In the genomic region with DNA sequence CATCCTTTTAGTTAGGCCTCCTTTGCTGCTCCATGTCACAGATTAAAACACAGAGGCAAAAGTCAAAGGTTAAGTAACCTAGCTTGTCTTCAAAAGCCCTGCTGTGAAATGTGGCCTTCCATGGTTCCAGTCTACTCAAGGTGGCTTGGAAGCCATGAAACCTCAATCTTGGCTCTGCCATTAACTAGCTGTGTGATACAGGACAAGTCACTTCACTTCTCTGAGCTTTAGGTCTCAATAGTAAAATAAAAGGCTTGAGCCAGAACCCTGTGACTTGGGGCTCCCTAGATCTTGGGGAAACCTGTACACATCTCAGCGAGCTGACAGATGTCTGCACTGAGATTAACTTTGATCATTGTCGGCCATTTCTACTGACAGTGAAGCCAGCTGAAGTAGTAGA, we compare ENCODE assay signal across 22 cellular contexts.
"Had no signal": no experiment of that assay in that cellular context is flagged by ENCODE, and none has a peak within 500 bp of the region (broad histone marks: within the 10 kb centered on the region; RNA-seq: fewer than 3 reads in every experiment).

No MANE protein-coding gene starts in this region.

- H3K36me3 ChIP-seq: heart right ventricle, stomach, upper lobe of left lung, uterus had no signal

- H3K4me3 ChIP-seq: heart right ventricle, mucosa of descending colon, spleen, stomach, upper lobe of left lung, uterus had no signal

- H3K27me3 ChIP-seq: heart right ventricle, spleen, stomach, upper lobe of left lung, uterus had no signal

- H3K27ac Mint-ChIP-seq: dendritic cell treated with granulocyte-macrophage colony-stimulating factor and Interleukin-4, amounts not matched to agents 40 ng/mL and 50 ng/mL, for 4 days; endodermal cell had no signal

- H3K4me3 Mint-ChIP-seq: dendritic cell treated with granulocyte-macrophage colony-stimulating factor and Interleukin-4, amounts not matched to agents 40 ng/mL and 50 ng/mL, for 4 days; endodermal cell had no signal

- DNase-seq: cerebellar nuclear complex; endodermal cell; heart right ventricle; hypothalamus; islet precursor cell; mammary epithelial cell; posterior cingulate gyrus; spleen; stimulated activated CD4-positive, alpha-beta T cell treated with anti-CD3 and anti-CD28 coated beads, Interleukin-15, amount 100 ng/mL, for 24 hours; stimulated activated CD4-positive, alpha-beta T cell treated with anti-CD3 and anti-CD28 coated beads, Interleukin-1b, Interleukin-23, amount 100 ng/mL, for 48 hours; stimulated activated CD4-positive, alpha-beta T cell treated with anti-CD3 and anti-CD28 coated beads, Interleukin-4, amount 100 ng/mL, for 24 hours; stimulated activated naive CD4-positive, alpha-beta T cell; stomach; upper lobe of left lung; uterus had no signal

- FAIRE-seq: colon, endothelial cell of umbilical vein, frontal cortex had no signal

- H3K9me3 Mint-ChIP-seq: dendritic cell treated with granulocyte-macrophage colony-stimulating factor and Interleukin-4, amounts not matched to agents 40 ng/mL and 50 ng/mL, for 4 days; endodermal cell had no signal

- H3K27me3 Mint-ChIP-seq: dendritic cell treated with granulocyte-macrophage colony-stimulating factor and Interleukin-4, amounts not matched to agents 40 ng/mL and 50 ng/mL, for 4 days had no signal

- ATAC-seq: heart right ventricle, left lobe of liver, mucosa of descending colon, sciatic nerve had no signal

- H3K9me3 ChIP-seq: heart right ventricle, mucosa of descending colon, spleen, stomach, upper lobe of left lung, uterus had no signal

- H3K4me1 ChIP-seq: uterus had no signal

- H3K27ac ChIP-seq: spleen, upper lobe of left lung, uterus had no signal
